Comparison of ENCODE assay signal across 8 cellular contexts in genomic region chr5:154940772-154941620, GRCh38. TPM values are rescaled to one million over a fixed set of nuclear protein-coding genes. Genes with fewer than 3 reads are reported as not detected.
DNase-seq lines count a peak whose midpoint lies in the region; ATAC-seq and TF ChIP-seq lines count a peak whose summit lies in the region.

Gene MRPL22, plus strand, starts transcription at chr5:154941073. Its CDS starts 38 bp downstream, at chr5:154941111.

- H3K9me3 Mint-ChIP-seq in natural killer cell treated with Interleukin-12 subunit alpha and Interleukin-12 subunit beta and Interleukin-15 and Interleukin-18, amount 100 ng/mL, for 72 hours = no peaks in the 10 kb centered on the region

- H3K27ac Mint-ChIP-seq in natural killer cell treated with Interleukin-12 subunit alpha and Interleukin-12 subunit beta and Interleukin-15 and Interleukin-18, amount 100 ng/mL, for 72 hours = peak within 1 kb of the TSS; percentile 84 to 95

- H3K9me3 ChIP-seq in MG63 = no peaks in the 10 kb centered on the region

- H3K36me3 ChIP-seq in H7 (replicated peaks; ENCODE audit: control insufficient read depth, insufficient read depth, low read length) (no peaks in the 10 kb centered on the region), MG63 (peaks cover 10% of the 10 kb centered on the region)

- no peak for TF ChIP-seq CTCF in fibroblast of the aortic adventitia (IDR thresholded peaks at IDR 0.05; ENCODE audit: insufficient read depth, low read length)

- no peaks in the 10 kb centered on the region for H3K27me3 Mint-ChIP-seq in natural killer cell treated with Interleukin-12 subunit alpha and Interleukin-12 subunit beta and Interleukin-15 and Interleukin-18, amount 100 ng/mL, for 72 hours

- H3K4me1 Mint-ChIP-seq in natural killer cell treated with Interleukin-12 subunit alpha and Interleukin-12 subunit beta and Interleukin-15 and Interleukin-18, amount 100 ng/mL, for 72 hours (ENCODE audit: low read depth in 2 of 2) = peaks cover 24 to 32% of the 10 kb centered on the region in 2 donors

- DNase-seq in ELF-1 (ENCODE audit: low read depth, low spot score) (peak; percentile 94), H7 (peak; percentile 88), MG63 (peak; percentile 95), SHP77 (lab: John Stamatoyannopoulos, UW) (peak; percentile 87 to 91), fibroblast of the aortic adventitia (ENCODE audit: low read depth) (peak; percentile 96)
- DNase-seq in activated effector memory CD4-positive, alpha-beta T cell treated with Interleukin-2 at 50 U/mL for 16 hours = peak; percentile 90
- DNase-seq in natural killer cell treated with Interleukin-12 subunit alpha and Interleukin-12 subunit beta and Interleukin-15 and Interleukin-18, amount 100 ng/mL, for 72 hours (ENCODE audit: low spot score) = peak; percentile 95
- peak; percentile 92 for DNase-seq in stimulated activated naive CD4-positive, alpha-beta T cell treated with Interleukin-2 at 50 U/mL for 16 hours (lab: John Stamatoyannopoulos, UW)

- H3K27me3 ChIP-seq in H7 (ENCODE audit: control insufficient read depth, insufficient read depth, low read length) (no peaks in the 10 kb centered on the region), MG63 (no peaks in the 10 kb centered on the region)

- H3K4me3 Mint-ChIP-seq in natural killer cell treated with Interleukin-12 subunit alpha and Interleukin-12 subunit beta and Interleukin-15 and Interleukin-18, amount 100 ng/mL, for 72 hours = peak within 1 kb of the TSS; percentile 96

- peak; percentile 69 to 80 for ATAC-seq in natural killer cell treated with Interleukin-12 subunit alpha and Interleukin-12 subunit beta and Interleukin-15 and Interleukin-18, amount 100 ng/mL, for 72 hours

- H3K4me3 ChIP-seq in H7 (ENCODE audit: insufficient read depth, low read depth, low read length) = peak within 1 kb of the TSS; percentile 90
- H3K4me3 ChIP-seq in MG63 = peak within 1 kb of the TSS; percentile 74
- peak within 1 kb of the TSS; percentile 97 for H3K4me3 ChIP-seq in fibroblast of the aortic adventitia (ENCODE audit: low read depth, low read length)

- peaks cover 8% of the 10 kb centered on the region for H3K36me3 Mint-ChIP-seq in natural killer cell treated with Interleukin-12 subunit alpha and Interleukin-12 subunit beta and Interleukin-15 and Interleukin-18, amount 100 ng/mL, for 72 hours

RNA-seq across cellular contexts. Expression of gene MRPL22, which starts in this region (rescaled TPM):
- 19.1 and 45.1 TPM in 2 replicates for total RNA-seq in H7 (2014; rRNA removed; shearing (Covaris generic))
- 57.4 and 104 TPM in 2 replicates for total RNA-seq in MG63 (2014; rRNA removed; shearing (Covaris generic); ENCODE audit: low replicate concordance)
- total RNA-seq in fibroblast of the aortic adventitia (ENCODE audit: low replicate concordance) = 4.6 and 21.5 TPM in 2 replicates
- total RNA-seq in natural killer cell treated with Interleukin-12 subunit alpha and Interleukin-12 subunit beta and Interleukin-15 and Interleukin-18, amount 100 ng/mL, for 72 hours = 10 to 100 TPM; 54.6 to 56.2 TPM

Comparison
In these comparisons a context has a peak if more than half of its experiments do, and no peak if none do; other contexts are left out.
1. Peak in every context shown above with its lines: DNase-seq, ATAC-seq and H3K4me3 ChIP-seq.